Comparison of ENCODE assay signal across 8 cellular contexts in genomic region chr17:45222273-45222993, GRCh38. TPM values are rescaled to one million over a fixed set of nuclear protein-coding genes. Genes with fewer than 3 reads are reported as not detected.
DNase-seq lines count a peak whose midpoint lies in the region; ATAC-seq and TF ChIP-seq lines count a peak whose summit lies in the region.

No MANE protein-coding gene starts in this region.

- no peak overlapping the region for H3K27ac ChIP-seq in SJCRH30
- H3K27ac ChIP-seq in cingulate gyrus (ENCODE audit: low read depth, low read length) = peak overlapping the region; percentile 4
- H3K27ac ChIP-seq in aorta (ENCODE audit: low read depth in 1 of 2, low read length in 2 of 2) = no peak overlapping the region

- peaks cover 17% of the 10 kb centered on the region for H3K4me1 ChIP-seq in SJCRH30
- H3K4me1 ChIP-seq in aorta (ENCODE audit: control insufficient read depth in 1 of 2, insufficient read depth in 2 of 2, low read length in 2 of 2) = no peaks in the 10 kb centered on the region

- no peak for DNase-seq in SJCRH30
- peak; percentile 61 for DNase-seq in myocyte (ENCODE audit: low read depth)
- no peak for DNase-seq in aorta
- DNase-seq in hypothalamus (lab: John Stamatoyannopoulos, UW) = no peak
- no peak for DNase-seq in NCI-H1105 treated with DMSO at 0.1 percent for 48 hours (lab: John Stamatoyannopoulos, UW)

- intact Hi-C loops in aorta (cut with DNase I) = no loop called here

- H3K27me3 ChIP-seq in SJCRH30 (peaks cover 20% of the 10 kb centered on the region), aorta (ENCODE audit: control insufficient read depth in 1 of 2, insufficient read depth in 2 of 2, low read length in 1 of 2) (no peaks in the 10 kb centered on the region)

- H3K36me3 ChIP-seq in SJCRH30 = no peaks in the 10 kb centered on the region
- H3K36me3 ChIP-seq in aorta (ENCODE audit: control insufficient read depth in 1 of 2, insufficient read depth in 2 of 2, low read length in 1 of 2) = no peaks in the 10 kb centered on the region

- H3K4me3 ChIP-seq in SJCRH30 = peak overlapping the region; percentile 57
- peak overlapping the region; percentile 30 to 31 for H3K4me3 ChIP-seq in aorta (ENCODE audit: low read length in 2 of 2)

- H3K9me3 ChIP-seq in SJCRH30 (replicated peaks) (no peaks in the 10 kb centered on the region), aorta (ENCODE audit: control insufficient read depth, low read length) (no peaks in the 10 kb centered on the region)

- ATAC-seq in aorta (ENCODE audit: low FRiP score) (no peak), GM21447 (IDR thresholded peaks at IDR 0.05; ENCODE audit: unreplicated experiment) (no peak)

- TF ChIP-seq POLR2A in GM10847 (IDR thresholded peaks at IDR 0.05; ENCODE audit: extremely low read depth, insufficient read length) = peak; percentile 31

- 24 to 27% methylated on average over 34 to 37 of the region's 37 CpGs for WGBS in aorta, 2 donors

RNA-seq across cellular contexts. Expression of gene FMNL1, which starts 0.7 kb away (rescaled TPM):
- 0.91 and 1.1 TPM in 2 replicates for total RNA-seq in SJCRH30 (2014; rRNA removed; shearing (Covaris generic))
- total RNA-seq in myocyte (56.3 and 110 TPM in 2 replicates), aorta (10 to 100 TPM; 24.0 to 51.7 TPM)
- polyA plus RNA-seq in myocyte (2012) = 69.5 TPM
- polyA plus RNA-seq in aorta = 10 to 100 TPM in 1 of 2 donors, 1 to 10 TPM in 1; 2.2 to 11.9 TPM

RNA-seq across cellular contexts. Expression of gene SPATA32, which starts 39.5 kb away (rescaled TPM):
- 0.08 TPM in 1 of 2 replicates, not detected in the other for total RNA-seq in SJCRH30 (2014; rRNA removed; shearing (Covaris generic))
- not detected in 2 replicates for total RNA-seq in myocyte
- polyA plus RNA-seq in myocyte (2012) = not detected
- not detected for total RNA-seq in aorta
- not detected for polyA plus RNA-seq in aorta

Comparison
In these comparisons a context has a peak if more than half of its experiments do, and no peak if none do; other contexts are left out.
1. RNA of gene FMNL1, which starts 0.7 kb away (total RNA-seq): 56.3 to 110 TPM in myocyte and 24.0 to 51.7 TPM in aorta; 0.91 to 1.1 TPM in SJCRH30; every median in the first group is over 10 times any median in the second.